ENCODE assay signal across 9 cellular contexts in genomic region chr2:174341995-174342571, GRCh38. TPM values are rescaled to one million over a fixed set of nuclear protein-coding genes. Genes with fewer than 3 reads are reported as not detected.
DNase-seq lines count a peak whose midpoint lies in the region; ATAC-seq and TF ChIP-seq lines count a peak whose summit lies in the region.
"Had no signal": no experiment of that assay in that cellular context is flagged by ENCODE, and none has a peak within 500 bp of the region (broad histone marks: within the 10 kb centered on the region; RNA-seq: fewer than 3 reads in every experiment).

No MANE protein-coding gene starts in this region.

- H3K36me3 ChIP-seq in ACC112 (ENCODE audit: insufficient read depth, low read length) (no peaks in the 10 kb centered on the region), right lobe of liver (no peaks in the 10 kb centered on the region)

- H3K4me3 ChIP-seq in ACC112 (ENCODE audit: low read depth, low read length) = peak overlapping the region; percentile 71
- H3K4me3 ChIP-seq in right lobe of liver = no peak overlapping the region

- TF ChIP-seq POLR2A in right lobe of liver (IDR thresholded peaks at IDR 0.05) = no peak

- ATAC-seq in right lobe of liver = peak in 3 of 4 donors; percentile 12 to 41 (median 17)
- ATAC-seq in HG03521 (IDR thresholded peaks at IDR 0.05; ENCODE audit: unreplicated experiment) = no peak
- ATAC-seq in HG03095 (IDR thresholded peaks at IDR 0.05; ENCODE audit: unreplicated experiment) = no peak

- WGBS in H9 (ENCODE audit: extremely low coverage, insufficient read length, low lambda C conversion rate) = no CpG with 5 or more reads among the region's 47 CpGs
- WGBS in right lobe of liver (ENCODE audit: insufficient coverage, low coverage, low lambda C conversion rate, missing lambda C conversion rate) = 3% methylated on average over 19 of the region's 47 CpGs

- no peak overlapping the region for H3K14ac ChIP-seq in H9 (ENCODE audit: insufficient read depth, low read length)

- H3K79me1 ChIP-seq in H9 (ENCODE audit: insufficient read depth, low read depth, low read length, poor library complexity, severe bottlenecking) = no peaks in the 10 kb centered on the region

- H2AFZ ChIP-seq in ACC112 (ENCODE audit: low read length, unreplicated experiment) = peak overlapping the region; percentile 65
- no peak overlapping the region for H2AFZ ChIP-seq in H9 (ENCODE audit: low read length)

- H3K79me2 ChIP-seq in ACC112 (ENCODE audit: control insufficient read depth, insufficient read depth, low read length, unreplicated experiment) (no peaks in the 10 kb centered on the region), H9 (ENCODE audit: insufficient read depth, low read length) (no peaks in the 10 kb centered on the region)

- H3K56ac ChIP-seq in H9 (ENCODE audit: insufficient read length, low read depth, low read length) = no peak overlapping the region

- no peak overlapping the region for H2BK15ac ChIP-seq in H9 (ENCODE audit: low read depth, low read length)

- intact Hi-C loops in right lobe of liver (cut with DNase I) = no loop called here

- H3K4me3 Mint-ChIP-seq in H9 = peak overlapping the region; percentile 40 to 81
- peak overlapping the region; percentile 83 for H3K4me3 Mint-ChIP-seq in activated naive CD8-positive, alpha-beta T cell

- H4K20me1 ChIP-seq in H9 (ENCODE audit: control insufficient read depth, insufficient read depth, insufficient read length) = no peaks in the 10 kb centered on the region

- H3T11ph ChIP-seq in H9 (ENCODE audit: low read length) = no peak overlapping the region

- peaks cover 0 to 7% of the 10 kb centered on the region in 2 experiments; a peak in 1 of 5 replicates for H3K9me3 Mint-ChIP-seq in H9
- no peaks in the 10 kb centered on the region for H3K9me3 Mint-ChIP-seq in activated naive CD8-positive, alpha-beta T cell (ENCODE audit: low read depth)

- peak overlapping the region; percentile 32 for H3K4me2 ChIP-seq in H9 (ENCODE audit: insufficient read depth, insufficient read length, low read length)

- H3K27ac ChIP-seq in ACC112 (ENCODE audit: low read depth, low read length) = no peak overlapping the region
- no peak overlapping the region for H3K27ac ChIP-seq in H9 (ENCODE audit: insufficient read length, low read depth, low read length)
- no peak overlapping the region for H3K27ac ChIP-seq in right lobe of liver

- H2BK20ac ChIP-seq in H9 (ENCODE audit: low read depth, low read length, poor library complexity, severe bottlenecking) = no peak overlapping the region

- H3K23ac ChIP-seq in H9 (ENCODE audit: insufficient read length, low read depth, low read length) = no peak overlapping the region

- TF ChIP-seq CTCF in H9 (conservative IDR thresholded peaks at IDR 0.05) = no peak
- TF ChIP-seq CTCF in right lobe of liver (IDR thresholded peaks at IDR 0.05) = no peak

- H3K4me1 ChIP-seq in ACC112 (ENCODE audit: control insufficient read depth, insufficient read depth, low read length, unreplicated experiment) (peaks cover 9% of the 10 kb centered on the region), H9 (ENCODE audit: insufficient read depth, low read length) (0 out of 2 replicates have a peak, but pooled peaks cover 4% of the 10 kb centered on the region), right lobe of liver (peaks cover 0 to 19% (median 3%) of the 10 kb centered on the region in 4 donors)

- peaks cover 89% of the 10 kb centered on the region for H3K27me3 Mint-ChIP-seq in H9 (ENCODE audit: low read depth)
- peaks cover 45% of the 10 kb centered on the region for H3K27me3 Mint-ChIP-seq in activated naive CD8-positive, alpha-beta T cell

- no peak overlapping the region for H2AK5ac ChIP-seq in H9 (ENCODE audit: insufficient read length, low read length)

- peaks cover 54 to 62% of the 10 kb centered on the region in 2 experiments for H3K4me1 Mint-ChIP-seq in H9
- peaks cover 31% of the 10 kb centered on the region for H3K4me1 Mint-ChIP-seq in activated naive CD8-positive, alpha-beta T cell (ENCODE audit: low read depth)

- H3K27me3 ChIP-seq in ACC112 (ENCODE audit: insufficient read depth, low read length) = peaks cover 71% of the 10 kb centered on the region
- peaks cover 59% of the 10 kb centered on the region for H3K27me3 ChIP-seq in H9 (ENCODE audit: insufficient read depth, low read length)
- peaks cover 27 to 59% of the 10 kb centered on the region in 2 donors for H3K27me3 ChIP-seq in right lobe of liver

- no peak overlapping the region for H2BK120ac ChIP-seq in H9 (ENCODE audit: low read depth, low read length, poor library complexity, severe bottlenecking)

- H4K91ac ChIP-seq in H9 (ENCODE audit: insufficient read length, low read depth, low read length) = no peak overlapping the region

- no peak overlapping the region for H3K18ac ChIP-seq in H9 (ENCODE audit: insufficient read length, low read depth, low read length)

- H3K36me3 Mint-ChIP-seq in H9 (ENCODE audit: insufficient read depth in 1 of 3, low read depth in 3 of 3) = peaks cover 0 to 3% (median 3%) of the 10 kb centered on the region in 3 experiments; a peak in 2 of 7 replicates
- H3K36me3 Mint-ChIP-seq in activated naive CD8-positive, alpha-beta T cell = peaks cover 3% of the 10 kb centered on the region

- no peak overlapping the region for H4K5ac ChIP-seq in H9 (ENCODE audit: insufficient read length, low read depth, low read length)

- DNase-seq in H9 (no peak), right lobe of liver (no peak), NCI-H187 treated with DMSO at 0.1 percent for 48 hours (lab: John Stamatoyannopoulos, UW) (no peak), CD1c-positive myeloid dendritic cell (ENCODE audit: extremely low spot score) (no peak)

- no peak overlapping the region for H3K9ac ChIP-seq in H9 (ENCODE audit: extremely low read depth, insufficient read length, low read length)

- H2BK12ac ChIP-seq in H9 (ENCODE audit: insufficient read length, low read depth, low read length) = no peak overlapping the region

- no peak overlapping the region for H2BK5ac ChIP-seq in H9 (ENCODE audit: insufficient read length, low read length)

- H3K27ac Mint-ChIP-seq in H9 = no peak overlapping the region; a peak in 1 of 7 replicates
- no peak overlapping the region for H3K27ac Mint-ChIP-seq in activated naive CD8-positive, alpha-beta T cell

- no peaks in the 10 kb centered on the region for H3K9me3 ChIP-seq in H9 (ENCODE audit: control insufficient read depth, low read depth, low read length)
- no peaks in the 10 kb centered on the region for H3K9me3 ChIP-seq in right lobe of liver

- no peak overlapping the region for H4K8ac ChIP-seq in H9 (replicated peaks; ENCODE audit: insufficient read length, low read depth, low read length)

- H3K23me2 ChIP-seq in H9 (ENCODE audit: insufficient read length, low read depth, low read length, poor library complexity, severe bottlenecking) = peaks cover 38% of the 10 kb centered on the region

- H3K4ac ChIP-seq in H9 (ENCODE audit: low read depth, low read length) = no peak overlapping the region

RNA-seq across cellular contexts. Expression of gene SP9, which starts 7.3 kb away (rescaled TPM):
- total RNA-seq in H9 (2021) (not detected in 2 replicates), right lobe of liver (not detected)
- total RNA-seq: T-helper 1 cell treated with Interleukin-12 subunit alpha and Interleukin-12 subunit beta and Interleukin-4 antibody, amounts not matched to agents 30 ng/mL and 1 ng/mL, for 36 hours had no signal

RNA-seq across cellular contexts. Expression of gene SCRN3, which starts 53.4 kb away (rescaled TPM):
- total RNA-seq in H9 (2021) (8.7 and 9.9 TPM in 2 replicates), right lobe of liver (10 to 100 TPM; 13.9 to 21.1 (median 15.7) TPM)

Comparison
In these comparisons a context has a peak if more than half of its experiments do, and no peak if none do; other contexts are left out.
1. ATAC-seq: peak in right lobe of liver (3 of 4); none in HG03521 (single experiment) and HG03095 (single experiment).